Comparison of ENCODE assay signal across 1 cellular context in genomic region chr2:27083410-27084296, GRCh38.
TF ChIP-seq lines count a peak whose summit lies in the region.

No MANE protein-coding gene starts in this region.

TF ChIP-seq in H1, 55 proteins besides CTCF, POLR2A, EP300 and RAD21:
- no peak for TF ChIP-seq HDAC2 (IDR thresholded peaks at IDR 0.05; ENCODE audit: borderline replicate concordance in 1 of 2, low read depth in 2 of 2, low read length in 2 of 2)
- TF ChIP-seq SP1 (IDR thresholded peaks at IDR 0.05; ENCODE audit: low read depth, low read length), result no peak
- no peak for TF ChIP-seq CHD1 (IDR thresholded peaks at IDR 0.05; ENCODE audit: low read depth, low read length)
- no peak for TF ChIP-seq ATF2 (IDR thresholded peaks at IDR 0.05; ENCODE audit: low read length)
- TF ChIP-seq MAX (IDR thresholded peaks at IDR 0.05), result no peak
- no peak for TF ChIP-seq SIX5 (IDR thresholded peaks at IDR 0.05; ENCODE audit: low read depth, low read length)
- TF ChIP-seq JUND (IDR thresholded peaks at IDR 0.05; ENCODE audit: low read length), result no peak
- TF ChIP-seq GABPA (IDR thresholded peaks at IDR 0.05; ENCODE audit: borderline replicate concordance, insufficient read depth, low read length), result no peak
- TF ChIP-seq USF2 (IDR thresholded peaks at IDR 0.05; ENCODE audit: low read length), result no peak
- TF ChIP-seq CHD2 (IDR thresholded peaks at IDR 0.05; ENCODE audit: low read length), result no peak
- TF ChIP-seq E2F6 (IDR thresholded peaks at IDR 0.05), result no peak
- no peak for TF ChIP-seq POU5F1 (IDR thresholded peaks at IDR 0.05; ENCODE audit: low read depth, low read length)
- no peak for TF ChIP-seq TBP (IDR thresholded peaks at IDR 0.05; ENCODE audit: low read depth, low read length)
- TF ChIP-seq EZH2 (IDR thresholded peaks at IDR 0.05; ENCODE audit: low read depth, low read length, severe bottlenecking), result no peak
- TF ChIP-seq NRF1 (IDR thresholded peaks at IDR 0.05; ENCODE audit: low read depth, low read length), result no peak
- no peak for TF ChIP-seq ZNF274 (IDR thresholded peaks at IDR 0.05; ENCODE audit: borderline replicate concordance, extremely low read depth, low read length)
- no peak for TF ChIP-seq CTBP2 (IDR thresholded peaks at IDR 0.05; ENCODE audit: borderline replicate concordance, insufficient read depth, insufficient read length, low read length)
- TF ChIP-seq ASH2L (IDR thresholded peaks at IDR 0.05; ENCODE audit: low read length), result no peak
- no peak for TF ChIP-seq SIN3A (conservative IDR thresholded peaks at IDR 0.05 in 1 of 2, IDR thresholded peaks at IDR 0.05 in 1 of 2; ENCODE audit: low read depth in 1 of 2, low read length in 2 of 2)
- no peak for TF ChIP-seq TCF12 (IDR thresholded peaks at IDR 0.05; ENCODE audit: low read depth, low read length)
